In genomic region chr1:225654688-225655508, GRCh38 we compare ENCODE assay signal across 10 cellular contexts. TPM values are rescaled to one million over a fixed set of nuclear protein-coding genes. Genes with fewer than 3 reads are reported as not detected.
DNase-seq lines count a peak whose midpoint lies in the region; ATAC-seq, FAIRE-seq and TF ChIP-seq lines count a peak whose summit lies in the region.
"Had no signal": no experiment of that assay in that cellular context is flagged by ENCODE, and none has a peak within 500 bp of the region (broad histone marks: within the 10 kb centered on the region; RNA-seq: fewer than 3 reads in every experiment).

No MANE protein-coding gene starts in this region.

- DNase-seq in NCI-H1105 (lab: John Stamatoyannopoulos, UW) (peak; percentile 10), NCI-H1105 treated with DMSO at 0.1 percent for 48 hours (lab: John Stamatoyannopoulos, UW) (no peak), SK-N-MC (ENCODE audit: low read depth, low spot score) (no peak), urothelium cell line (ENCODE audit: low spot score) (no peak), cerebellar cortex (ENCODE audit: low spot score) (no peak)
- no peak for DNase-seq in activated CD4-positive, CD25-positive, alpha-beta regulatory T cell (lab: John Stamatoyannopoulos, UW)
- DNase-seq: activated naive CD4-positive, alpha-beta T cell treated with anti-CD3 and anti-CD28 coated beads, Interleukin-2, amount 50 U/mL, for 16 hours had no signal

- peaks cover 7 to 54% (median 23%) of the 10 kb centered on the region in 3 donors for H3K4me1 ChIP-seq in gastroesophageal sphincter

- no peak for FAIRE-seq in urothelium cell line (lab: Jason Lieb, UNC)

- no peak overlapping the region for H3K9ac ChIP-seq in SK-N-MC (ENCODE audit: insufficient read length)
- H3K9ac ChIP-seq: KMS-11 had no signal

- ATAC-seq in gastroesophageal sphincter, result no peak

- no peak for TF ChIP-seq EP300 in gastroesophageal sphincter (IDR thresholded peaks at IDR 0.05)

- TF ChIP-seq POLR2A in gastroesophageal sphincter (IDR thresholded peaks at IDR 0.05), result no peak

- no peak for TF ChIP-seq CTCF in gastroesophageal sphincter (IDR thresholded peaks at IDR 0.05)

- H3K9me3 ChIP-seq in SK-N-MC (ENCODE audit: low read depth, low read length) (no peaks in the 10 kb centered on the region), gastroesophageal sphincter (no peaks in the 10 kb centered on the region)

- no peaks in the 10 kb centered on the region for H3K27me3 ChIP-seq in gastroesophageal sphincter

- 35 to 71% methylated on average over 4 to 13 of the region's 15 CpGs for WGBS in gastroesophageal sphincter (ENCODE audit: low coverage in 1 of 2), 2 donors

- peak overlapping the region; percentile 68 for H3K27ac ChIP-seq in SK-N-MC
- peak overlapping the region; percentile 97 to 100 (median 99) for H3K27ac ChIP-seq in gastroesophageal sphincter
- H3K27ac ChIP-seq in skin epidermis, result peak overlapping the region in 20 of 21 experiments; percentile 29 to 98 (median 92)
- H3K27ac ChIP-seq: KMS-11 had no signal

- H3K4me3 ChIP-seq in SK-N-MC (no peak overlapping the region), gastroesophageal sphincter (no peak overlapping the region), skin epidermis (peak overlapping the region in 1 of 7 experiments; percentile 88)

- no peaks in the 10 kb centered on the region for H3K36me3 ChIP-seq in SK-N-MC (ENCODE audit: insufficient read depth, low read length)
- no peaks in the 10 kb centered on the region for H3K36me3 ChIP-seq in gastroesophageal sphincter

RNA-seq across cellular contexts. Expression of gene ENAH, which starts 2.0 kb away (rescaled TPM):
- total RNA-seq in gastroesophageal sphincter, result 100 to 1,000 TPM; 158 to 295 (median 225) TPM
